ENCODE assay signal across 2 cellular contexts in the genomic region with DNA sequence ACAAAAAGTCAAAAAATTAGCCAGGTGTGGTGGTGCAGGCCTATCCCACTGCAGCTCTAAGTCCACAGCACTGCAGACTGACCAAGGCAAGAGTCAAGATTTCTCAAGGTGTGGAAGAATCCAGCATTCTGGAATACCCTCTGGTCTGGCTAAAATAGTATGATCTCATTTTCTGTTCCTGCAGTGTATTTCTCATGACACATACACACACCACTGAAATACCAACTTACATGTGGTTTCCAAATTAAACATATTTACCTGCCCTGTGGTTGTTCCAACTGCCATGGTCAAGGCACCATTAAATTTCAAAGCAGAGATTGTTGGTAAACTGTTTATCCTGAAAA.
TF ChIP-seq lines count a peak whose summit lies in the region.

No MANE protein-coding gene starts in this region.

TF ChIP-seq in IMR-90, 13 proteins besides CTCF, POLR2A, EP300 and RAD21:
- TF ChIP-seq CHD1 (IDR thresholded peaks at IDR 0.05; ENCODE audit: low read depth, low read length) (no peak), NFE2L2 (IDR thresholded peaks at IDR 0.05; ENCODE audit: low read depth, low read length) (no peak)
TF ChIP-seq in IMR-90: peak in this region for 0.

TF ChIP-seq in SK-N-SH, 30 proteins besides CTCF, POLR2A, EP300 and RAD21:
- TF ChIP-seq TCF12 (IDR thresholded peaks at IDR 0.05) (no peak), SIN3A (IDR thresholded peaks at IDR 0.05; ENCODE audit: borderline replicate concordance, low read depth, low read length) (no peak), TAF1 (IDR thresholded peaks at IDR 0.05; ENCODE audit: borderline replicate concordance, low read depth, low read length) (no peak), FOSL2 (IDR thresholded peaks at IDR 0.05; ENCODE audit: borderline replicate concordance, low read depth) (no peak), ELF1 (IDR thresholded peaks at IDR 0.05) (no peak), NFIC (IDR thresholded peaks at IDR 0.05; ENCODE audit: borderline replicate concordance) (no peak), RCOR1 (IDR thresholded peaks at IDR 0.05; ENCODE audit: low read length) (no peak), CHD2 (IDR thresholded peaks at IDR 0.05; ENCODE audit: low read length, partially characterized antibody) (no peak), NRF1 (IDR thresholded peaks at IDR 0.05; ENCODE audit: low read depth, low read length) (no peak), TEAD4 (IDR thresholded peaks at IDR 0.05; ENCODE audit: borderline replicate concordance, insufficient read depth) (no peak), RXRA (IDR thresholded peaks at IDR 0.05; ENCODE audit: borderline replicate concordance, low read depth) (no peak), GATA2 (CRISPR knock-in tag; IDR thresholded peaks at IDR 0.05) (no peak)
- TF ChIP-seq, protein P1, sequence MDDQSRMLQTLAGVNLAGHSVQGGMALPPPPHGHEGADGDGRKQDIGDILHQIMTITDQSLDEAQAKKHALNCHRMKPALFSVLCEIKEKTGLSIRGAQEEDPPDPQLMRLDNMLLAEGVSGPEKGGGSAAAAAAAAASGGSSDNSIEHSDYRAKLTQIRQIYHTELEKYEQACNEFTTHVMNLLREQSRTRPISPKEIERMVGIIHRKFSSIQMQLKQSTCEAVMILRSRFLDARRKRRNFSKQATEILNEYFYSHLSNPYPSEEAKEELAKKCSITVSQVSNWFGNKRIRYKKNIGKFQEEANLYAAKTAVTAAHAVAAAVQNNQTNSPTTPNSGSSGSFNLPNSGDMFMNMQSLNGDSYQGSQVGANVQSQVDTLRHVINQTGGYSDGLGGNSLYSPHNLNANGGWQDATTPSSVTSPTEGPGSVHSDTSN (IDR thresholded peaks at IDR 0.05) = no peak
- TF ChIP-seq, protein P2, sequence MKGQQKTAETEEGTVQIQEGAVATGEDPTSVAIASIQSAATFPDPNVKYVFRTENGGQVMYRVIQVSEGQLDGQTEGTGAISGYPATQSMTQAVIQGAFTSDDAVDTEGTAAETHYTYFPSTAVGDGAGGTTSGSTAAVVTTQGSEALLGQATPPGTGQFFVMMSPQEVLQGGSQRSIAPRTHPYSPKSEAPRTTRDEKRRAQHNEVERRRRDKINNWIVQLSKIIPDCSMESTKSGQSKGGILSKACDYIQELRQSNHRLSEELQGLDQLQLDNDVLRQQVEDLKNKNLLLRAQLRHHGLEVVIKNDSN (IDR thresholded peaks at IDR 0.05; ENCODE audit: borderline replicate concordance, low read depth) = no peak
- TF ChIP-seq, protein P3, sequence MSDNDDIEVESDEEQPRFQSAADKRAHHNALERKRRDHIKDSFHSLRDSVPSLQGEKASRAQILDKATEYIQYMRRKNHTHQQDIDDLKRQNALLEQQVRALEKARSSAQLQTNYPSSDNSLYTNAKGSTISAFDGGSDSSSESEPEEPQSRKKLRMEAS (IDR thresholded peaks at IDR 0.05; ENCODE audit: low read depth) = no peak
- TF ChIP-seq, protein P4, sequence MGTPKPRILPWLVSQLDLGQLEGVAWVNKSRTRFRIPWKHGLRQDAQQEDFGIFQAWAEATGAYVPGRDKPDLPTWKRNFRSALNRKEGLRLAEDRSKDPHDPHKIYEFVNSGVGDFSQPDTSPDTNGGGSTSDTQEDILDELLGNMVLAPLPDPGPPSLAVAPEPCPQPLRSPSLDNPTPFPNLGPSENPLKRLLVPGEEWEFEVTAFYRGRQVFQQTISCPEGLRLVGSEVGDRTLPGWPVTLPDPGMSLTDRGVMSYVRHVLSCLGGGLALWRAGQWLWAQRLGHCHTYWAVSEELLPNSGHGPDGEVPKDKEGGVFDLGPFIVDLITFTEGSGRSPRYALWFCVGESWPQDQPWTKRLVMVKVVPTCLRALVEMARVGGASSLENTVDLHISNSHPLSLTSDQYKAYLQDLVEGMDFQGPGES (IDR thresholded peaks at IDR 0.05; ENCODE audit: low read depth, low read length) = no peak
